1 cellular context compared by ENCODE assay signal in the genomic region with DNA sequence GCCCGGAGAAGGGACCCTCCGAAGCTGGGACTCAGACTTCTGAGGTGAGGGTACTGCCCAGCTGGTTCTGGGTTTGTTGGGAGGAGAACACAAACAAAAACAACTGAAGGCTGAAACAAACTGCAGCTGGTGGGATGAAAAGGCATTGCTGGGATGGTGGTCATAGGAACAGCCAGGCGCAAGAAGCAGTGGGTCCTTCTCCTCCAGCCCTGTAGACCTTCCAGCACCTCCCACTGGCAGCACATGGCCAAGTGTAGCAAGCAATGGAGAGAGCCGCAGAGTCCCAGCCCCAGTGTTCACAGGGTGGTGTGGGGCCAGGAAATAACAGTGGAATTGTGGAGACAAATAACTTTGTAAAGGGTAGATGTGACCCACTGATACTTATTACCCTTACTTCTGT.
TF ChIP-seq lines count a peak whose summit lies in the region.

No MANE protein-coding gene starts in this region.

TF ChIP-seq in HCT116, 20 proteins besides CTCF, POLR2A, EP300 and RAD21:
- TF ChIP-seq ZNF274 (IDR thresholded peaks at IDR 0.05; ENCODE audit: low read depth, low read length) (no peak), YY1 (IDR thresholded peaks at IDR 0.05; ENCODE audit: extremely low read depth, insufficient replicate concordance, low read depth, low read length) (no peak), SRF (IDR thresholded peaks at IDR 0.05; ENCODE audit: low read depth) (no peak)
- TF ChIP-seq, protein P1, sequence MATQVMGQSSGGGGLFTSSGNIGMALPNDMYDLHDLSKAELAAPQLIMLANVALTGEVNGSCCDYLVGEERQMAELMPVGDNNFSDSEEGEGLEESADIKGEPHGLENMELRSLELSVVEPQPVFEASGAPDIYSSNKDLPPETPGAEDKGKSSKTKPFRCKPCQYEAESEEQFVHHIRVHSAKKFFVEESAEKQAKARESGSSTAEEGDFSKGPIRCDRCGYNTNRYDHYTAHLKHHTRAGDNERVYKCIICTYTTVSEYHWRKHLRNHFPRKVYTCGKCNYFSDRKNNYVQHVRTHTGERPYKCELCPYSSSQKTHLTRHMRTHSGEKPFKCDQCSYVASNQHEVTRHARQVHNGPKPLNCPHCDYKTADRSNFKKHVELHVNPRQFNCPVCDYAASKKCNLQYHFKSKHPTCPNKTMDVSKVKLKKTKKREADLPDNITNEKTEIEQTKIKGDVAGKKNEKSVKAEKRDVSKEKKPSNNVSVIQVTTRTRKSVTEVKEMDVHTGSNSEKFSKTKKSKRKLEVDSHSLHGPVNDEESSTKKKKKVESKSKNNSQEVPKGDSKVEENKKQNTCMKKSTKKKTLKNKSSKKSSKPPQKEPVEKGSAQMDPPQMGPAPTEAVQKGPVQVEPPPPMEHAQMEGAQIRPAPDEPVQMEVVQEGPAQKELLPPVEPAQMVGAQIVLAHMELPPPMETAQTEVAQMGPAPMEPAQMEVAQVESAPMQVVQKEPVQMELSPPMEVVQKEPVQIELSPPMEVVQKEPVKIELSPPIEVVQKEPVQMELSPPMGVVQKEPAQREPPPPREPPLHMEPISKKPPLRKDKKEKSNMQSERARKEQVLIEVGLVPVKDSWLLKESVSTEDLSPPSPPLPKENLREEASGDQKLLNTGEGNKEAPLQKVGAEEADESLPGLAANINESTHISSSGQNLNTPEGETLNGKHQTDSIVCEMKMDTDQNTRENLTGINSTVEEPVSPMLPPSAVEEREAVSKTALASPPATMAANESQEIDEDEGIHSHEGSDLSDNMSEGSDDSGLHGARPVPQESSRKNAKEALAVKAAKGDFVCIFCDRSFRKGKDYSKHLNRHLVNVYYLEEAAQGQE (IDR thresholded peaks at IDR 0.05; ENCODE audit: low read depth): no peak
- TF ChIP-seq, protein P2, sequence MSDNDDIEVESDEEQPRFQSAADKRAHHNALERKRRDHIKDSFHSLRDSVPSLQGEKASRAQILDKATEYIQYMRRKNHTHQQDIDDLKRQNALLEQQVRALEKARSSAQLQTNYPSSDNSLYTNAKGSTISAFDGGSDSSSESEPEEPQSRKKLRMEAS (IDR thresholded peaks at IDR 0.05): no peak
